8 cellular contexts compared by ENCODE assay signal in genomic region chr3:32684800-32685603, GRCh38. TPM values are rescaled to one million over a fixed set of nuclear protein-coding genes. Genes with fewer than 3 reads are reported as not detected.
DNase-seq lines count a peak whose midpoint lies in the region; ATAC-seq and TF ChIP-seq lines count a peak whose summit lies in the region.

Gene CNOT10 (plus strand): TSS chr3:32685188. CDS start chr3:32685461, 273 bp downstream.

- peak within 1 kb of the TSS; percentile 90 for H3K27ac Mint-ChIP-seq in activated naive CD8-positive, alpha-beta T cell

- ATAC-seq in HG02642 (IDR thresholded peaks at IDR 0.05; ENCODE audit: poor library complexity, unreplicated experiment), result peak; percentile 98
- ATAC-seq in omental fat pad (ENCODE audit: low FRiP score), result peak; percentile 100

- intact Hi-C loops in testis (cut with DNase I; ENCODE audit: low total_unique reads), result no loop called here

- H3K27me3 Mint-ChIP-seq in activated naive CD8-positive, alpha-beta T cell, result no peaks in the 10 kb centered on the region

- peaks cover 9% of the 10 kb centered on the region for H3K36me3 Mint-ChIP-seq in activated naive CD8-positive, alpha-beta T cell

- peak within 1 kb of the TSS; percentile 76 to 83 for H3K27ac ChIP-seq in testis

- H3K36me3 ChIP-seq in testis (ENCODE audit: low read depth, missing control alignments), result no peaks in the 10 kb centered on the region

- H3K4me1 Mint-ChIP-seq in activated naive CD8-positive, alpha-beta T cell (ENCODE audit: low read depth), result peaks cover 29% of the 10 kb centered on the region

- no peaks in the 10 kb centered on the region for H3K9me3 Mint-ChIP-seq in activated naive CD8-positive, alpha-beta T cell (ENCODE audit: low read depth)

- H3K4me1 ChIP-seq in testis, result peaks cover 14% of the 10 kb centered on the region

- H3K4me3 ChIP-seq in GM12864 (ENCODE audit: low read depth, low read length) (peak within 1 kb of the TSS; percentile 84), testis (peak within 1 kb of the TSS; percentile 77 to 92)

- TF ChIP-seq POLR2A in testis (IDR thresholded peaks at IDR 0.05), result no peak

- DNase-seq in GM12864 (ENCODE audit: low read depth), result peak; percentile 88
- peak; percentile 87 for DNase-seq in NCI-H1105 (lab: John Stamatoyannopoulos, UW)
- peak; percentile 97 for DNase-seq in SKM-1 treated with dmso at 0.1 percent for 144 hours (lab: John Stamatoyannopoulos, UW; ENCODE audit: unreplicated experiment)
- DNase-seq in glomerular visceral epithelial cell (ENCODE audit: extremely low spot score), result peak; percentile 94
- DNase-seq in omental fat pad (ENCODE audit: low spot score), result peak; percentile 74
- peak; percentile 97 for DNase-seq in testis

- no peak for TF ChIP-seq CTCF in GM12864 (IDR thresholded peaks at IDR 0.05; ENCODE audit: low read depth, low read length, missing control alignments)
- no peak for TF ChIP-seq CTCF in omental fat pad (IDR thresholded peaks at IDR 0.05)
- TF ChIP-seq CTCF in testis (IDR thresholded peaks at IDR 0.05), result peak in 1 of 3 experiments; percentile 32

- no peaks in the 10 kb centered on the region for H3K9me3 ChIP-seq in testis

- H3K27me3 ChIP-seq in testis, result no peaks in the 10 kb centered on the region

- 0 to 1% methylated on average over 27 to 66 of the region's 66 CpGs for WGBS in testis, 2 donors

- peak within 1 kb of the TSS; percentile 96 for H3K4me3 Mint-ChIP-seq in activated naive CD8-positive, alpha-beta T cell

RNA-seq across cellular contexts. Expression of gene CNOT10, which starts in this region (rescaled TPM):
- 10 to 100 TPM; 10.3 to 24.0 (median 19.8) TPM for total RNA-seq in omental fat pad
- 10 to 100 TPM; 56.4 to 65.2 TPM for total RNA-seq in testis
- 100 TPM for polyA plus RNA-seq in testis (ENCODE audit: insufficient read depth, low read depth, low replicate concordance)

Comparison
In these comparisons a context has a peak if more than half of its experiments do, and no peak if none do; other contexts are left out.
1. Peak in every context shown above with its lines: DNase-seq, ATAC-seq, H3K4me3 ChIP-seq and H3K27ac ChIP-seq.